Comparison of ENCODE assay signal across 1 cellular context in the genomic region with DNA sequence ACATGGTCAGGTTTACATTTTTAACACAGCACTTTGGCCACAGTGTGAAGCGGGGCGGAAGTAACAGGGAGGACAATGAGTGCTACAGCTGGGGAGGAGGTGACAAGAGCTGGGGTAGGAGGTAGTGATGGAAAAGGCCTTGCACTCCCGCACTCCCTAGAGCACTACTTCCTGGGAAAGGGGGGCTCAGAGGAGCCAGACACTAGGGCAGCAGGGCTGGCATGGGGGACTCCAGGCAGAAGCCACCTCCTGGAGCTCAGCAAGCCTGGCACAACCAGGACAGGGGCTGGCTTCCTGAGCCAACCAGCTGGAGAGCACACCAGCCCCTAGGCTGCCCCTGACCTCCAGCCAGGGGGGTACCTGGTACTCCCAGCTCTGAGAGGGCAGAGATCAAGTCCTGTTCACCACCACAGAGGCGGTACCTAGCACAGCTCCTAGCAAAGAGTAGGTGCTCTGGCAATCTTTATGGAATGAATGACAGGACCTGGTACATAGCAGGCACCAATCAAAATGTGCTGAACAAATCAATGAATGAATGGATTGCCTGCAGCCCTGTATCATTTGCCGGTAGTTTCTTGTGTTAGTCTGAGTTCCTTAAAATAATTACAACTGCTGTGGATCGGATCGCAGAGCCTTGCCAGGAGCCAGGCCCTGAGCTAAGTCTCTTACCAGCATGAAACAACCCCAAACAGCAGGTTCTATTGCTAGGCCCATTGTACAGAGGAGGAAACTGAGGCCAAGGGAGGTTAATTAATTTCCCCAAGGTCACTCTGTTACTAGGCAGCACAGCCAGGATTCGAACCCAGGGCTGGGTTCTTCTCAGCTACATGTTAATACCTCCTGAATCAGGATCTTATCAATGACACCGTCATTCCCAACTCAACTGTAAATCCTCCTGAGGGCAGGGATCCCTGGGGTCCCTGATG.
TF ChIP-seq lines count a peak whose summit lies in the region.

No MANE protein-coding gene starts in this region.

TF ChIP-seq in HepG2, 621 proteins besides CTCF, POLR2A, EP300 and RAD21 (continued from another document and continues in another):
- TF ChIP-seq PCBP1 (IDR thresholded peaks at IDR 0.05; ENCODE audit: borderline replicate concordance, low read depth, low read length) (no peak), ZBTB21 (CRISPR knock-in tag; IDR thresholded peaks at IDR 0.05) (no peak), PHF20 (CRISPR knock-in tag; IDR thresholded peaks at IDR 0.05) (no peak), ZNF44 (CRISPR knock-in tag; IDR thresholded peaks at IDR 0.05) (no peak), ZNF468 (CRISPR knock-in tag; IDR thresholded peaks at IDR 0.05) (no peak), ZNF720 (CRISPR knock-in tag; IDR thresholded peaks at IDR 0.05) (no peak), ZBTB20 (CRISPR knock-in tag; IDR thresholded peaks at IDR 0.05; ENCODE audit: borderline replicate concordance, low read depth) (no peak), PAWR (CRISPR knock-in tag; IDR thresholded peaks at IDR 0.05; ENCODE audit: borderline replicate concordance) (no peak; the same call in 1 of the 2 replicates), IKZF1 (IDR thresholded peaks at IDR 0.05) (no peak), STAG1 (CRISPR knock-in tag; IDR thresholded peaks at IDR 0.05) (no peak), THYN1 (CRISPR knock-in tag; IDR thresholded peaks at IDR 0.05; ENCODE audit: borderline replicate concordance, low read depth) (no peak), SMARCE1 (IDR thresholded peaks at IDR 0.05; ENCODE audit: borderline replicate concordance) (no peak), ZNF512 (CRISPR knock-in tag; IDR thresholded peaks at IDR 0.05) (no peak), DNMT3B (CRISPR knock-in tag; conservative IDR thresholded peaks at IDR 0.05) (no peak), ZNF549 (CRISPR knock-in tag; IDR thresholded peaks at IDR 0.05) (no peak), ZMYM2 (CRISPR knock-in tag; IDR thresholded peaks at IDR 0.05) (no peak), ZFP41 (CRISPR knock-in tag; IDR thresholded peaks at IDR 0.05; ENCODE audit: borderline replicate concordance) (0 out of 2 replicates have a peak, but pooled peaks have one; percentile 17), ZNF761 (CRISPR knock-in tag; conservative IDR thresholded peaks at IDR 0.05) (no peak), ZFP90 (CRISPR knock-in tag; IDR thresholded peaks at IDR 0.05; ENCODE audit: borderline replicate concordance) (no peak), PHF5A (CRISPR knock-in tag; IDR thresholded peaks at IDR 0.05; ENCODE audit: low read depth, unreplicated experiment) (no peak), ZZZ3 (CRISPR knock-in tag; IDR thresholded peaks at IDR 0.05; ENCODE audit: borderline replicate concordance) (no peak), TBX2 (CRISPR knock-in tag; IDR thresholded peaks at IDR 0.05; ENCODE audit: borderline replicate concordance) (no peak), ZNF33B (CRISPR knock-in tag; IDR thresholded peaks at IDR 0.05) (no peak), KAT7 (CRISPR knock-in tag; IDR thresholded peaks at IDR 0.05; ENCODE audit: borderline replicate concordance) (no peak), PATZ1 (CRISPR knock-in tag; IDR thresholded peaks at IDR 0.05) (peak; percentile 78; the same call in 1 of the 2 replicates)
- TF ChIP-seq, protein P1, sequence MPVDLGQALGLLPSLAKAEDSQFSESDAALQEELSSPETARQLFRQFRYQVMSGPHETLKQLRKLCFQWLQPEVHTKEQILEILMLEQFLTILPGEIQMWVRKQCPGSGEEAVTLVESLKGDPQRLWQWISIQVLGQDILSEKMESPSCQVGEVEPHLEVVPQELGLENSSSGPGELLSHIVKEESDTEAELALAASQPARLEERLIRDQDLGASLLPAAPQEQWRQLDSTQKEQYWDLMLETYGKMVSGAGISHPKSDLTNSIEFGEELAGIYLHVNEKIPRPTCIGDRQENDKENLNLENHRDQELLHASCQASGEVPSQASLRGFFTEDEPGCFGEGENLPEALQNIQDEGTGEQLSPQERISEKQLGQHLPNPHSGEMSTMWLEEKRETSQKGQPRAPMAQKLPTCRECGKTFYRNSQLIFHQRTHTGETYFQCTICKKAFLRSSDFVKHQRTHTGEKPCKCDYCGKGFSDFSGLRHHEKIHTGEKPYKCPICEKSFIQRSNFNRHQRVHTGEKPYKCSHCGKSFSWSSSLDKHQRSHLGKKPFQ (CRISPR knock-in tag; IDR thresholded peaks at IDR 0.05; ENCODE audit: insufficient replicate concordance): peak; percentile 68
- TF ChIP-seq, protein P2, sequence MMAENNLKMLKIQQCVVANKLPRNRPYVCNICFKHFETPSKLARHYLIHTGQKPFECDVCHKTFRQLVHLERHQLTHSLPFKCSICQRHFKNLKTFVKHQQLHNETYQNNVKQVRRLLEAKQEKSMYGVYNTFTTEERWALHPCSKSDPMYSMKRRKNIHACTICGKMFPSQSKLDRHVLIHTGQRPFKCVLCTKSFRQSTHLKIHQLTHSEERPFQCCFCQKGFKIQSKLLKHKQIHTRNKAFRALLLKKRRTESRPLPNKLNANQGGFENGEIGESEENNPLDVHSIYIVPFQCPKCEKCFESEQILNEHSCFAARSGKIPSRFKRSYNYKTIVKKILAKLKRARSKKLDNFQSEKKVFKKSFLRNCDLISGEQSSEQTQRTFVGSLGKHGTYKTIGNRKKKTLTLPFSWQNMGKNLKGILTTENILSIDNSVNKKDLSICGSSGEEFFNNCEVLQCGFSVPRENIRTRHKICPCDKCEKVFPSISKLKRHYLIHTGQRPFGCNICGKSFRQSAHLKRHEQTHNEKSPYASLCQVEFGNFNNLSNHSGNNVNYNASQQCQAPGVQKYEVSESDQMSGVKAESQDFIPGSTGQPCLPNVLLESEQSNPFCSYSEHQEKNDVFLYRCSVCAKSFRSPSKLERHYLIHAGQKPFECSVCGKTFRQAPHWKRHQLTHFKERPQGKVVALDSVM (CRISPR knock-in tag; IDR thresholded peaks at IDR 0.05): no peak
- TF ChIP-seq, protein P3, sequence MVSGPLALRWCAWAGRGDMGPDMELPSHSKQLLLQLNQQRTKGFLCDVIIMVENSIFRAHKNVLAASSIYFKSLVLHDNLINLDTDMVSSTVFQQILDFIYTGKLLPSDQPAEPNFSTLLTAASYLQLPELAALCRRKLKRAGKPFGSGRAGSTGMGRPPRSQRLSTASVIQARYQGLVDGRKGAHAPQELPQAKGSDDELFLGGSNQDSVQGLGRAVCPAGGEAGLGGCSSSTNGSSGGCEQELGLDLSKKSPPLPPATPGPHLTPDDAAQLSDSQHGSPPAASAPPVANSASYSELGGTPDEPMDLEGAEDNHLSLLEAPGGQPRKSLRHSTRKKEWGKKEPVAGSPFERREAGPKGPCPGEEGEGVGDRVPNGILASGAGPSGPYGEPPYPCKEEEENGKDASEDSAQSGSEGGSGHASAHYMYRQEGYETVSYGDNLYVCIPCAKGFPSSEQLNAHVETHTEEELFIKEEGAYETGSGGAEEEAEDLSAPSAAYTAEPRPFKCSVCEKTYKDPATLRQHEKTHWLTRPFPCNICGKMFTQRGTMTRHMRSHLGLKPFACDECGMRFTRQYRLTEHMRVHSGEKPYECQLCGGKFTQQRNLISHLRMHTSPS (CRISPR knock-in tag; IDR thresholded peaks at IDR 0.05; ENCODE audit: low read depth): peak; percentile 94; the same call in 1 of the 2 replicates
- TF ChIP-seq, protein P4, sequence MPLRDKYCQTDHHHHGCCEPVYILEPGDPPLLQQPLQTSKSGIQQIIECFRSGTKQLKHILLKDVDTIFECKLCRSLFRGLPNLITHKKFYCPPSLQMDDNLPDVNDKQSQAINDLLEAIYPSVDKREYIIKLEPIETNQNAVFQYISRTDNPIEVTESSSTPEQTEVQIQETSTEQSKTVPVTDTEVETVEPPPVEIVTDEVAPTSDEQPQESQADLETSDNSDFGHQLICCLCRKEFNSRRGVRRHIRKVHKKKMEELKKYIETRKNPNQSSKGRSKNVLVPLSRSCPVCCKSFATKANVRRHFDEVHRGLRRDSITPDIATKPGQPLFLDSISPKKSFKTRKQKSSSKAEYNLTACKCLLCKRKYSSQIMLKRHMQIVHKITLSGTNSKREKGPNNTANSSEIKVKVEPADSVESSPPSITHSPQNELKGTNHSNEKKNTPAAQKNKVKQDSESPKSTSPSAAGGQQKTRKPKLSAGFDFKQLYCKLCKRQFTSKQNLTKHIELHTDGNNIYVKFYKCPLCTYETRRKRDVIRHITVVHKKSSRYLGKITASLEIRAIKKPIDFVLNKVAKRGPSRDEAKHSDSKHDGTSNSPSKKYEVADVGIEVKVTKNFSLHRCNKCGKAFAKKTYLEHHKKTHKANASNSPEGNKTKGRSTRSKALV (CRISPR knock-in tag; IDR thresholded peaks at IDR 0.05): no peak
- TF ChIP-seq, protein P5, sequence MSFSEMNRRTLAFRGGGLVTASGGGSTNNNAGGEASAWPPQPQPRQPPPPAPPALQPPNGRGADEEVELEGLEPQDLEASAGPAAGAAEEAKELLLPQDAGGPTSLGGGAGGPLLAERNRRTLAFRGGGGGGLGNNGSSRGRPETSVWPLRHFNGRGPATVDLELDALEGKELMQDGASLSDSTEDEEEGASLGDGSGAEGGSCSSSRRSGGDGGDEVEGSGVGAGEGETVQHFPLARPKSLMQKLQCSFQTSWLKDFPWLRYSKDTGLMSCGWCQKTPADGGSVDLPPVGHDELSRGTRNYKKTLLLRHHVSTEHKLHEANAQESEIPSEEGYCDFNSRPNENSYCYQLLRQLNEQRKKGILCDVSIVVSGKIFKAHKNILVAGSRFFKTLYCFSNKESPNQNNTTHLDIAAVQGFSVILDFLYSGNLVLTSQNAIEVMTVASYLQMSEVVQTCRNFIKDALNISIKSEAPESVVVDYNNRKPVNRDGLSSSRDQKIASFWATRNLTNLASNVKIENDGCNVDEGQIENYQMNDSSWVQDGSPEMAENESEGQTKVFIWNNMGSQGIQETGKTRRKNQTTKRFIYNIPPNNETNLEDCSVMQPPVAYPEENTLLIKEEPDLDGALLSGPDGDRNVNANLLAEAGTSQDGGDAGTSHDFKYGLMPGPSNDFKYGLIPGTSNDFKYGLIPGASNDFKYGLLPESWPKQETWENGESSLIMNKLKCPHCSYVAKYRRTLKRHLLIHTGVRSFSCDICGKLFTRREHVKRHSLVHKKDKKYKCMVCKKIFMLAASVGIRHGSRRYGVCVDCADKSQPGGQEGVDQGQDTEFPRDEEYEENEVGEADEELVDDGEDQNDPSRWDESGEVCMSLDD (CRISPR knock-in tag; IDR thresholded peaks at IDR 0.05; ENCODE audit: borderline replicate concordance): no peak
